ENCODE assay signal across 12 cellular contexts in genomic region chr1:21901986-21902377, GRCh38. TPM values are rescaled to one million over a fixed set of nuclear protein-coding genes. Genes with fewer than 3 reads are reported as not detected.
A peak's percentile ranks its signal among the peaks of the same experiment; 100 is the strongest.
DNase-seq lines count a peak whose midpoint lies in the region; ATAC-seq and TF ChIP-seq lines count a peak whose summit lies in the region.
"Had no signal": no experiment of that assay in that cellular context is flagged by ENCODE, and none has a peak within 500 bp of the region (broad histone marks: within the 10 kb centered on the region; RNA-seq: fewer than 3 reads in every experiment).

No MANE protein-coding gene starts in this region.

- no peaks in the 10 kb centered on the region for H3K36me3 ChIP-seq in CD8-positive, alpha-beta memory T cell (ENCODE audit: insufficient read depth, low read length)
- H3K36me3 ChIP-seq in gastrocnemius medialis: no peaks in the 10 kb centered on the region

- TF ChIP-seq POLR2A in gastrocnemius medialis (IDR thresholded peaks at IDR 0.05): no peak

- H3K27me3 Mint-ChIP-seq in CD8-positive, alpha-beta memory T cell: no peaks in the 10 kb centered on the region
- H3K27me3 Mint-ChIP-seq: T-cell had no signal

- no peaks in the 10 kb centered on the region for H3K9me3 Mint-ChIP-seq in CD8-positive, alpha-beta memory T cell
- H3K9me3 Mint-ChIP-seq: T-cell had no signal

- H3K27me3 ChIP-seq in CD8-positive, alpha-beta memory T cell (ENCODE audit: insufficient read depth, low read length, poor library complexity, severe bottlenecking): no peaks in the 10 kb centered on the region
- H3K27me3 ChIP-seq in right cardiac atrium (ENCODE audit: control insufficient read depth, insufficient read depth): no peaks in the 10 kb centered on the region
- H3K27me3 ChIP-seq in gastrocnemius medialis: no peaks in the 10 kb centered on the region

- H3K9me3 ChIP-seq in CD8-positive, alpha-beta memory T cell (ENCODE audit: low read length): no peaks in the 10 kb centered on the region
- H3K9me3 ChIP-seq in right cardiac atrium (ENCODE audit: control insufficient read depth, low read length) (no peaks in the 10 kb centered on the region), gastrocnemius medialis (no peaks in the 10 kb centered on the region)

- no peaks in the 10 kb centered on the region for H3K4me1 ChIP-seq in CD8-positive, alpha-beta memory T cell (ENCODE audit: insufficient read depth, low read length)
- peaks cover 64% of the 10 kb centered on the region for H3K4me1 ChIP-seq in right cardiac atrium (ENCODE audit: control insufficient read depth, insufficient read depth, low read length)
- H3K4me1 ChIP-seq in gastrocnemius medialis: peaks cover 82 to 95% of the 10 kb centered on the region in 2 donors

- no peak overlapping the region for H3K4me3 ChIP-seq in CD8-positive, alpha-beta memory T cell (ENCODE audit: low read length)
- H3K4me3 ChIP-seq in right cardiac atrium (ENCODE audit: low read length) (no peak overlapping the region), gastrocnemius medialis (no peak overlapping the region)

- POLR2A ChIA-PET in CD8-positive, alpha-beta memory T cell (lab: Charles Lee): no interaction called here

- H3K4me3 Mint-ChIP-seq in CD8-positive, alpha-beta memory T cell: no peak overlapping the region
- H3K4me3 Mint-ChIP-seq: T-cell had no signal

- in situ Hi-C loops in gastrocnemius medialis (cut with MboI; ENCODE audit: low sequenced_read_pairs in 4 of 4): no loop called here

- H3K27ac ChIP-seq in CD8-positive, alpha-beta memory T cell (ENCODE audit: low read depth, low read length): peak overlapping the region; percentile 1
- H3K27ac ChIP-seq in adipose tissue (ENCODE audit: low read depth, low read length) (peak overlapping the region; percentile 49), right cardiac atrium (ENCODE audit: low read length) (peak overlapping the region; percentile 52), gastrocnemius medialis (peak overlapping the region; percentile 87 to 94 (median 90))

- no peak overlapping the region for H3K27ac Mint-ChIP-seq in CD8-positive, alpha-beta memory T cell

- no peak for TF ChIP-seq CTCF in gastrocnemius medialis (IDR thresholded peaks at IDR 0.05 in 4 of 5, conservative IDR thresholded peaks at IDR 0.05 in 1 of 5)

- no peaks in the 10 kb centered on the region for H3K36me3 Mint-ChIP-seq in CD8-positive, alpha-beta memory T cell
- H3K36me3 Mint-ChIP-seq: T-cell had no signal

- H3K4me1 Mint-ChIP-seq in CD8-positive, alpha-beta memory T cell: no peaks in the 10 kb centered on the region

- peak in 1 of 5 donors; percentile 15 for DNase-seq in CD8-positive, alpha-beta memory T cell
- DNase-seq in right cardiac atrium (peak; percentile 54 to 80 (median 78)), gastrocnemius medialis (peak in 1 of 2 donors; percentile 15), DMS79 treated with DMSO at 0.1 percent for 48 hours (lab: John Stamatoyannopoulos, UW) (no peak), A172 (ENCODE audit: low spot score) (no peak)
- DNase-seq: activated CD4-positive, alpha-beta T cell treated with anti-CD3 and anti-CD28 coated beads, Interleukin-2, amount 50 U/mL, for 48 hours; NCI-H146; NCI-H82 had no signal

- 13 to 66% (median 22%) methylated on average over 10 to 11 of the region's 11 CpGs for WGBS in adipose tissue, 3 donors
- 15% methylated on average over 11 of the region's 11 CpGs for WGBS in right cardiac atrium

- ATAC-seq in right cardiac atrium (no peak), gastrocnemius medialis (no peak), HG03097 (IDR thresholded peaks at IDR 0.05; ENCODE audit: low FRiP score, unreplicated experiment) (no peak), esophagus mucosa (no peak)
- ATAC-seq: T-cell had no signal

- intact Hi-C loops in right cardiac atrium (cut with DNase I): no loop called here
- intact Hi-C loops in gastrocnemius medialis (cut with DNase I; ENCODE audit: low total_unique reads): no loop called here

- CTCF ChIA-PET in CD8-positive, alpha-beta memory T cell (lab: Charles Lee): interaction anchor here (0.9 to 1.1 kb wide), 2 partner anchors 9 to 62 kb away, joined by 3 read pairs; no protein-coding TSS in a partner anchor

RNA-seq across cellular contexts. Expression of gene HSPG2, which starts 35.1 kb away (rescaled TPM):
- total RNA-seq in CD8-positive, alpha-beta memory T cell: under 1 TPM; 0.24 to 0.72 TPM
- not detected for polyA plus RNA-seq in CD8-positive, alpha-beta memory T cell
- polyA plus RNA-seq in adipose tissue (100 to 1,000 TPM in 2 of 3 donors, 10 to 100 TPM in 1; 34.7 to 225 (median 214) TPM), right cardiac atrium (257 TPM)
- total RNA-seq in right cardiac atrium (100 to 1,000 TPM; 320 to 659 (median 492) TPM), gastrocnemius medialis (100 to 1,000 TPM in 1 of 4 donors, 10 to 100 TPM in 3; 68.9 to 108 (median 83.5) TPM), esophagus mucosa (91.0 TPM)
- 17.9 and 18.3 TPM in 2 replicates for total RNA-seq in A172 (2014; rRNA removed; shearing (Covaris generic))

Comparison
In these comparisons a context has a peak if more than half of its experiments do, and no peak if none do; other contexts are left out.
1. DNase-seq: peak in right cardiac atrium (3 of 3); none in DMS79 treated with DMSO at 0.1 percent for 48 hours (single experiment) and A172 (single experiment).
2. H3K27ac ChIP-seq: peak in every context shown above with its lines; median percentile 90 in gastrocnemius medialis; 52 in right cardiac atrium; 49 in adipose tissue; 1 in CD8-positive, alpha-beta memory T cell.
3. RNA of gene HSPG2, which starts 35.1 kb away (total RNA-seq): 320 to 659 TPM in right cardiac atrium, 91.0 TPM in esophagus mucosa (single experiment), 68.9 to 108 TPM in gastrocnemius medialis and 17.9 to 18.3 TPM in A172; 0.24 to 0.72 TPM in CD8-positive, alpha-beta memory T cell; every median in the first group is over 10 times any median in the second.